26 cellular contexts compared by ENCODE assay signal in genomic region chr6:20135677-20136268, GRCh38.
"Had no signal": no experiment of that assay in that cellular context is flagged by ENCODE, and none has a peak within 500 bp of the region (broad histone marks: within the 10 kb centered on the region; RNA-seq: fewer than 3 reads in every experiment).

No MANE protein-coding gene starts in this region.

- ATAC-seq: activated CD8-positive, alpha-beta memory T cell treated with anti-CD3 and anti-CD28 coated beads, Interleukin-2, amount 10 ng/mL, durations not matched to agents 7 days and 5 days; activated T-cell treated with anti-CD3 and anti-CD28 coated beads, Interleukin-2, amount 50 U/mL, for 4 hours; activated T-helper 17 cell treated with anti-CD3 and anti-CD28 coated beads, Interleukin-2, amount 50 U/mL, for 72 hours; K562; Panc1; SK-N-SH treated with all-trans-retinoic acid at 6 μM for 48 hours; WTC11 had no signal

- DNase-seq: activated CD4-positive, alpha-beta T cell treated with anti-CD3 and anti-CD28 coated beads for 48 hours; activated CD4-positive, alpha-beta T cell treated with anti-CD3 and anti-CD28 coated beads, Interleukin-2, amount 50 U/mL, for 48 hours; activated CD4-positive, CD25-positive, alpha-beta regulatory T cell treated with anti-CD3 and anti-CD28 coated beads, Interleukin-2, amount 50 U/mL, for 72 hours; activated CD8-positive, alpha-beta memory T cell treated with anti-CD3 and anti-CD28 coated beads, Interleukin-2, amount 10 ng/mL, durations not matched to agents 7 days and 5 days; activated gamma-delta T cell; activated naive CD4-positive, alpha-beta T cell treated with anti-CD3 and anti-CD28 coated beads for 36 hours; activated T-cell treated with anti-CD3 and anti-CD28 coated beads, Interleukin-2, amount 50 U/mL, for 4 hours; amygdala; NCI-H1092; NCI-H1417 treated with DMSO at 0.1 percent for 48 hours; NCI-H1694; NCI-H2029; NCI-H2107; NCI-H2171 treated with DMSO at 0.1 percent for 48 hours; NCI-H345; NCI-H510A; NK-92 treated with Interleukin-12 subunit alpha and Interleukin-12 subunit beta, amount 100 ng/mL, for 24 hours; OCI-M1; RPMI8226; SHP77 had no signal

- H3K27ac ChIP-seq: SJSA1 had no signal

- H3K9me3 ChIP-seq: SJSA1 had no signal

- H3K27me3 ChIP-seq: SJSA1 had no signal

- H3K4me3 ChIP-seq: K562, SJSA1 had no signal
